Comparison of ENCODE assay signal across 2 cellular contexts in the genomic region with DNA sequence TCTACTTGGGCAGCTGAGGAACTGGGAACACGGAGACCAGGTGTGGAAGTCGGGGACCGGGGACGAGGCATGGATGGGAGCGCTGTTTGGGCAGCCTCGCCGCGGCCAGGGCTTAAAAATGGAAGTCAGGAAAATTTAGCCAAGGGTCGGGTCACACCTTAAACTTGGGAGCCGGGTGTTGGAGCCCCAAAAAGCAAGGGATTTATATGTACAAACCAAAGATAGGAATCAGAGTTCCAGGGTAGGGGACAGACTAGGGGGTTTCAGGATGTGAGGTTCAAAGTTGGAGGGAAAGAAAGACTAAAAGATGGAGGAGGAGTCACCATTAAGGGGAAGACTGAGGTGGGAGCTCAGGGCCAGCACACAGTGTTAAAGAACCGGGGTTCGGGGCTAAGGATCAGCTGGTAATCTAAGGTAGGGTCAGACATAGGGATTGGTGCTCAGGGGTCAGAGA.
TF ChIP-seq lines count a peak whose summit lies in the region.

No MANE protein-coding gene starts in this region.

TF ChIP-seq in IMR-90, 13 proteins besides CTCF, POLR2A, EP300 and RAD21:
- TF ChIP-seq MAFK (IDR thresholded peaks at IDR 0.05; ENCODE audit: low read depth, low read length) (no peak), NFE2L2 (IDR thresholded peaks at IDR 0.05; ENCODE audit: low read depth, low read length) (no peak), FOS (IDR thresholded peaks at IDR 0.05; ENCODE audit: low read depth, low read length) (no peak), RCOR1 (IDR thresholded peaks at IDR 0.05; ENCODE audit: insufficient replicate concordance, low read length) (no peak), CEBPB (IDR thresholded peaks at IDR 0.05; ENCODE audit: low read depth, low read length) (no peak), CHD1 (IDR thresholded peaks at IDR 0.05; ENCODE audit: low read depth, low read length) (no peak), RFX5 (IDR thresholded peaks at IDR 0.05; ENCODE audit: low read depth, low read length) (no peak), MXI1 (IDR thresholded peaks at IDR 0.05; ENCODE audit: borderline replicate concordance, low read depth, low read length) (no peak), BHLHE40 (IDR thresholded peaks at IDR 0.05; ENCODE audit: low read depth, low read length) (no peak), SMC3 (IDR thresholded peaks at IDR 0.05; ENCODE audit: low read depth, low read length) (no peak), MAZ (IDR thresholded peaks at IDR 0.05; ENCODE audit: borderline replicate concordance, low read depth, low read length) (no peak)
- TF ChIP-seq, protein P1, sequence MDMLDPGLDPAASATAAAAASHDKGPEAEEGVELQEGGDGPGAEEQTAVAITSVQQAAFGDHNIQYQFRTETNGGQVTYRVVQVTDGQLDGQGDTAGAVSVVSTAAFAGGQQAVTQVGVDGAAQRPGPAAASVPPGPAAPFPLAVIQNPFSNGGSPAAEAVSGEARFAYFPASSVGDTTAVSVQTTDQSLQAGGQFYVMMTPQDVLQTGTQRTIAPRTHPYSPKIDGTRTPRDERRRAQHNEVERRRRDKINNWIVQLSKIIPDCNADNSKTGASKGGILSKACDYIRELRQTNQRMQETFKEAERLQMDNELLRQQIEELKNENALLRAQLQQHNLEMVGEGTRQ (IDR thresholded peaks at IDR 0.05; ENCODE audit: low read depth, low read length) = no peak
- TF ChIP-seq, protein P2, sequence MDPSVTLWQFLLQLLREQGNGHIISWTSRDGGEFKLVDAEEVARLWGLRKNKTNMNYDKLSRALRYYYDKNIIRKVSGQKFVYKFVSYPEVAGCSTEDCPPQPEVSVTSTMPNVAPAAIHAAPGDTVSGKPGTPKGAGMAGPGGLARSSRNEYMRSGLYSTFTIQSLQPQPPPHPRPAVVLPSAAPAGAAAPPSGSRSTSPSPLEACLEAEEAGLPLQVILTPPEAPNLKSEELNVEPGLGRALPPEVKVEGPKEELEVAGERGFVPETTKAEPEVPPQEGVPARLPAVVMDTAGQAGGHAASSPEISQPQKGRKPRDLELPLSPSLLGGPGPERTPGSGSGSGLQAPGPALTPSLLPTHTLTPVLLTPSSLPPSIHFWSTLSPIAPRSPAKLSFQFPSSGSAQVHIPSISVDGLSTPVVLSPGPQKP (IDR thresholded peaks at IDR 0.05; ENCODE audit: borderline replicate concordance, low read depth, low read length) = no peak

TF ChIP-seq in HEK293T, 16 proteins besides CTCF, POLR2A, EP300 and RAD21:
- no peak for TF ChIP-seq ARNT (IDR thresholded peaks at IDR 0.05)
- no peak for TF ChIP-seq ZNF384 (IDR thresholded peaks at IDR 0.05)
- no peak for TF ChIP-seq BHLHE40 (IDR thresholded peaks at IDR 0.05; ENCODE audit: borderline replicate concordance)
- TF ChIP-seq NFRKB (IDR thresholded peaks at IDR 0.05) = no peak
- TF ChIP-seq LEF1 (IDR thresholded peaks at IDR 0.05; ENCODE audit: borderline replicate concordance) = no peak
- no peak for TF ChIP-seq FOXK2 (IDR thresholded peaks at IDR 0.05)
- TF ChIP-seq FOXA1 (IDR thresholded peaks at IDR 0.05) = no peak
- no peak for TF ChIP-seq L3MBTL2 (conservative IDR thresholded peaks at IDR 0.05)
- no peak for TF ChIP-seq SP1 (IDR thresholded peaks at IDR 0.05)
- no peak for TF ChIP-seq FOXM1 (IDR thresholded peaks at IDR 0.05; ENCODE audit: borderline replicate concordance)
- TF ChIP-seq SUZ12 (IDR thresholded peaks at IDR 0.05) = no peak
- no peak for TF ChIP-seq HDGF (IDR thresholded peaks at IDR 0.05; ENCODE audit: borderline replicate concordance)
- TF ChIP-seq, protein P3, sequence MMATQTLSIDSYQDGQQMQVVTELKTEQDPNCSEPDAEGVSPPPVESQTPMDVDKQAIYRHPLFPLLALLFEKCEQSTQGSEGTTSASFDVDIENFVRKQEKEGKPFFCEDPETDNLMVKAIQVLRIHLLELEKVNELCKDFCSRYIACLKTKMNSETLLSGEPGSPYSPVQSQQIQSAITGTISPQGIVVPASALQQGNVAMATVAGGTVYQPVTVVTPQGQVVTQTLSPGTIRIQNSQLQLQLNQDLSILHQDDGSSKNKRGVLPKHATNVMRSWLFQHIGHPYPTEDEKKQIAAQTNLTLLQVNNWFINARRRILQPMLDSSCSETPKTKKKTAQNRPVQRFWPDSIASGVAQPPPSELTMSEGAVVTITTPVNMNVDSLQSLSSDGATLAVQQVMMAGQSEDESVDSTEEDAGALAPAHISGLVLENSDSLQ (IDR thresholded peaks at IDR 0.05) = no peak
- TF ChIP-seq TARDBP (IDR thresholded peaks at IDR 0.05) = no peak
TF ChIP-seq in HEK293T: peak in this region for 0.
